In genomic region chr21:9302246-9302645, GRCh38 we compare ENCODE assay signal across 6 cellular contexts.
DNase-seq lines count a peak whose midpoint lies in the region; ATAC-seq and TF ChIP-seq lines count a peak whose summit lies in the region.
"Not testable (repeated sequence)": the region's sequence is repeated elsewhere in the genome, so short reads cannot be mapped to it uniquely, and the experiment has no call there.

No MANE protein-coding gene starts in this region.

- not testable (repeated sequence) for H3K27ac ChIP-seq in right atrium auricular region; sigmoid colon; aorta (ENCODE audit: low read depth in 1 of 2, low read length in 2 of 2)

- ATAC-seq in Right ventricle myocardium superior (ENCODE audit: poor library complexity); natural killer cell treated with Interleukin-12 subunit alpha and Interleukin-12 subunit beta and Interleukin-15 and Interleukin-18, amount 100 ng/mL, for 72 hours; aorta (ENCODE audit: low FRiP score): not testable (repeated sequence)

- not testable (repeated sequence) for H3K4me3 ChIP-seq in right atrium auricular region; sigmoid colon; aorta (ENCODE audit: low read length in 2 of 2)

- H3K27me3 Mint-ChIP-seq in chondrocyte (ENCODE audit: low read depth); natural killer cell treated with Interleukin-12 subunit alpha and Interleukin-12 subunit beta and Interleukin-15 and Interleukin-18, amount 100 ng/mL, for 72 hours: not testable (repeated sequence)

- not testable (repeated sequence) for H3K36me3 Mint-ChIP-seq in chondrocyte (ENCODE audit: low read depth); natural killer cell treated with Interleukin-12 subunit alpha and Interleukin-12 subunit beta and Interleukin-15 and Interleukin-18, amount 100 ng/mL, for 72 hours

- not testable (repeated sequence) for H3K27me3 ChIP-seq in right atrium auricular region; sigmoid colon; aorta (ENCODE audit: control insufficient read depth in 1 of 2, insufficient read depth in 2 of 2, low read length in 1 of 2)

- H3K36me3 ChIP-seq in right atrium auricular region; sigmoid colon; aorta (ENCODE audit: control insufficient read depth in 1 of 2, insufficient read depth in 2 of 2, low read length in 1 of 2): not testable (repeated sequence)

- not testable (repeated sequence) for TF ChIP-seq EP300 in sigmoid colon (IDR thresholded peaks at IDR 0.05)

- TF ChIP-seq POLR2A in sigmoid colon (IDR thresholded peaks at IDR 0.05) = not testable (repeated sequence)

- not testable (repeated sequence) for H3K9me3 ChIP-seq in right atrium auricular region; sigmoid colon; aorta (ENCODE audit: control insufficient read depth, low read length)

- H3K4me3 Mint-ChIP-seq in chondrocyte (ENCODE audit: unreplicated experiment); natural killer cell treated with Interleukin-12 subunit alpha and Interleukin-12 subunit beta and Interleukin-15 and Interleukin-18, amount 100 ng/mL, for 72 hours: not testable (repeated sequence)

- H3K4me1 ChIP-seq in right atrium auricular region; sigmoid colon; aorta (ENCODE audit: control insufficient read depth in 1 of 2, insufficient read depth in 2 of 2, low read length in 2 of 2): not testable (repeated sequence)

- not testable (repeated sequence) for TF ChIP-seq CTCF in chondrocyte (IDR thresholded peaks at IDR 0.05); right atrium auricular region (IDR thresholded peaks at IDR 0.05); sigmoid colon (IDR thresholded peaks at IDR 0.05)

- H3K27ac Mint-ChIP-seq in chondrocyte (ENCODE audit: unreplicated experiment); natural killer cell treated with Interleukin-12 subunit alpha and Interleukin-12 subunit beta and Interleukin-15 and Interleukin-18, amount 100 ng/mL, for 72 hours: not testable (repeated sequence)

- not testable (repeated sequence) for H3K9me3 Mint-ChIP-seq in chondrocyte (ENCODE audit: low read depth); natural killer cell treated with Interleukin-12 subunit alpha and Interleukin-12 subunit beta and Interleukin-15 and Interleukin-18, amount 100 ng/mL, for 72 hours

- WGBS in sigmoid colon, 2 donors = 67 to 72% methylated on average over 5 of the region's 5 CpGs
- 59 to 66% methylated on average over 5 of the region's 5 CpGs for WGBS in aorta, 2 donors

- DNase-seq in chondrocyte (ENCODE audit: low spot score) (peak; percentile 20), Right ventricle myocardium superior (peak; percentile 4), right atrium auricular region (ENCODE audit: low spot score) (peak; percentile 56), sigmoid colon (peak; percentile 22), aorta (peak; percentile 6 to 17)
- DNase-seq in natural killer cell treated with Interleukin-12 subunit alpha and Interleukin-12 subunit beta and Interleukin-15 and Interleukin-18, amount 100 ng/mL, for 72 hours (ENCODE audit: low spot score) = peak; percentile 39

- intact Hi-C loops in Right ventricle myocardium superior (cut with DNase I); sigmoid colon (cut with DNase I); aorta (cut with DNase I): not testable (repeated sequence)

- H3K4me1 Mint-ChIP-seq in chondrocyte (ENCODE audit: low read depth); natural killer cell treated with Interleukin-12 subunit alpha and Interleukin-12 subunit beta and Interleukin-15 and Interleukin-18, amount 100 ng/mL, for 72 hours (ENCODE audit: low read depth in 2 of 2): not testable (repeated sequence)

Comparison
In these comparisons a context has a peak if more than half of its experiments do, and no peak if none do; other contexts are left out.
1. DNase-seq: peak in every context shown above with its lines; median percentile 56 in right atrium auricular region; 39 in natural killer cell treated with Interleukin-12 subunit alpha and Interleukin-12 subunit beta and Interleukin-15 and Interleukin-18, amount 100 ng/mL, for 72 hours; 22 in sigmoid colon; 20 in chondrocyte; 12 in aorta; 4 in Right ventricle myocardium superior.